12 cellular contexts compared by ENCODE assay signal in genomic region chr3:148643389-148643840, GRCh38. TPM values are rescaled to one million over a fixed set of nuclear protein-coding genes. Genes with fewer than 3 reads are reported as not detected.
A peak's percentile ranks its signal among the peaks of the same experiment; 100 is the strongest.
DNase-seq lines count a peak whose midpoint lies in the region; ATAC-seq and TF ChIP-seq lines count a peak whose summit lies in the region.
"Had no signal": no experiment of that assay in that cellular context is flagged by ENCODE, and none has a peak within 500 bp of the region (broad histone marks: within the 10 kb centered on the region; RNA-seq: fewer than 3 reads in every experiment).

No MANE protein-coding gene starts in this region.

- TF ChIP-seq CTCF in foreskin fibroblast (IDR thresholded peaks at IDR 0.05; ENCODE audit: low read depth, low read length): no peak
- no peak for TF ChIP-seq CTCF in colonic mucosa (IDR thresholded peaks at IDR 0.05)

- H3K36me3 ChIP-seq in adipocyte (ENCODE audit: control insufficient read depth, insufficient read depth, low read length, severe bottlenecking) (no peaks in the 10 kb centered on the region), colonic mucosa (no peaks in the 10 kb centered on the region)
- H3K36me3 ChIP-seq: adrenal gland had no signal

- H3K4me3 ChIP-seq in adipocyte (ENCODE audit: low read length) (peak overlapping the region; percentile 14), foreskin fibroblast (ENCODE audit: low read depth in 1 of 2, low read length in 2 of 2) (no peak overlapping the region), colonic mucosa (no peak overlapping the region)
- H3K4me3 ChIP-seq: adrenal gland had no signal

- peaks cover 45% of the 10 kb centered on the region for H3K4me1 ChIP-seq in adipocyte (ENCODE audit: control insufficient read depth, insufficient read depth, low read length)
- H3K4me1 ChIP-seq in colonic mucosa: no peaks in the 10 kb centered on the region

- ATAC-seq in GM21717 (IDR thresholded peaks at IDR 0.05; ENCODE audit: unreplicated experiment): no peak
- ATAC-seq: activated CD8-positive, alpha-beta T cell treated with anti-CD3 and anti-CD28 coated beads for 36 hours had no signal

- H3K9me3 ChIP-seq in adipocyte (ENCODE audit: control insufficient read depth, low read length) (no peaks in the 10 kb centered on the region), colonic mucosa (no peaks in the 10 kb centered on the region)
- H3K9me3 ChIP-seq: adrenal gland had no signal

- H3K9ac ChIP-seq in adipocyte (ENCODE audit: low read length) (peak overlapping the region; percentile 23), colonic mucosa (ENCODE audit: low read depth in 2 of 2, low read length in 2 of 2) (no peak overlapping the region)

- no peak overlapping the region for H3K27ac ChIP-seq in colonic mucosa

- DNase-seq in ELF-1 (ENCODE audit: low read depth, low spot score) (peak; percentile 14), adipocyte (ENCODE audit: low read depth) (peak; percentile 81), foreskin fibroblast (peak; percentile 62 to 70), pons (ENCODE audit: low spot score) (peak; percentile 2), colonic mucosa (no peak), NCI-H748 treated with DMSO at 0.1 percent for 48 hours (lab: John Stamatoyannopoulos, UW) (no peak)
- DNase-seq in stimulated activated CD4-positive, alpha-beta T cell treated with anti-CD3 and anti-CD28 coated beads, Interleukin-1b, Interleukin-23, amount 100 ng/mL, for 48 hours: no peak
- DNase-seq: activated CD8-positive, alpha-beta T cell treated with anti-CD3 and anti-CD28 coated beads for 36 hours; Calu3; NCI-H69 had no signal

- H3K27me3 ChIP-seq in adipocyte (replicated peaks; ENCODE audit: control insufficient read depth, insufficient read depth, low read length) (no peaks in the 10 kb centered on the region), colonic mucosa (no peaks in the 10 kb centered on the region)
- H3K27me3 ChIP-seq: adrenal gland had no signal

- intact Hi-C loops in colonic mucosa (cut with DNase I): no loop called here

RNA-seq across cellular contexts. Expression of gene AGTR1, which starts 54.3 kb away (rescaled TPM):
- total RNA-seq in colonic mucosa: 1 to 10 TPM in 1 of 2 donors, under 1 TPM in 1; 0.47 to 2.4 TPM
- total RNA-seq: activated CD8-positive, alpha-beta T cell treated with anti-CD3 and anti-CD28 coated beads for 36 hours; Calu3 had no signal

Comparison
In these comparisons a context has a peak if more than half of its experiments do, and no peak if none do; other contexts are left out.
1. DNase-seq: peak in ELF-1 (single experiment), adipocyte (single experiment), foreskin fibroblast (2 of 2) and pons (single experiment); none in colonic mucosa (single experiment), NCI-H748 treated with DMSO at 0.1 percent for 48 hours (single experiment) and stimulated activated CD4-positive, alpha-beta T cell treated with anti-CD3 and anti-CD28 coated beads, Interleukin-1b, Interleukin-23, amount 100 ng/mL, for 48 hours (single experiment).